8 cellular contexts compared by ENCODE assay signal in genomic region chr2:10078704-10079191, GRCh38. TPM values are rescaled to one million over a fixed set of nuclear protein-coding genes. Genes with fewer than 3 reads are reported as not detected.
DNase-seq lines count a peak whose midpoint lies in the region; ATAC-seq and TF ChIP-seq lines count a peak whose summit lies in the region.

No MANE protein-coding gene starts in this region.

- peak overlapping the region; percentile 81 for H3K4me3 Mint-ChIP-seq in activated CD4-positive, alpha-beta T cell treated with anti-CD3 and anti-CD28 coated beads, Interleukin-2, amount 10 ng/mL, durations not matched to agents 24 days and 14 days
- peak overlapping the region; percentile 75 for H3K4me3 Mint-ChIP-seq in chondrocyte (ENCODE audit: unreplicated experiment)

- H3K27me3 ChIP-seq in transverse colon: peaks cover 94% of the 10 kb centered on the region

- peaks cover 71% of the 10 kb centered on the region for H3K27me3 Mint-ChIP-seq in activated CD4-positive, alpha-beta T cell treated with anti-CD3 and anti-CD28 coated beads, Interleukin-2, amount 10 ng/mL, durations not matched to agents 24 days and 14 days
- H3K27me3 Mint-ChIP-seq in chondrocyte (ENCODE audit: low read depth): peaks cover 15% of the 10 kb centered on the region

- no peak for TF ChIP-seq EP300 in transverse colon (IDR thresholded peaks at IDR 0.05; ENCODE audit: low read depth)

- intact Hi-C loops in activated CD4-positive, alpha-beta T cell treated with anti-CD3 and anti-CD28 coated beads, Interleukin-2, amount 10 ng/mL, durations not matched to agents 24 days and 14 days (cut with micrococcal nuclease): no loop called here
- intact Hi-C loops in transverse colon (cut with DNase I; ENCODE audit: low total_unique reads): loop anchor here (1.0 kb wide), 1 partner anchor 35 kb away; the partner anchor contains the start of gene KLF11

- H3K27ac Mint-ChIP-seq in activated CD4-positive, alpha-beta T cell treated with anti-CD3 and anti-CD28 coated beads, Interleukin-2, amount 10 ng/mL, durations not matched to agents 24 days and 14 days: no peak overlapping the region
- peak overlapping the region; percentile 72 for H3K27ac Mint-ChIP-seq in chondrocyte (ENCODE audit: unreplicated experiment)

- H3K4me1 ChIP-seq in mesodermal cell (ENCODE audit: control insufficient read depth, insufficient read depth, low read length, poor library complexity, severe bottlenecking): peaks cover 4% of the 10 kb centered on the region
- H3K4me1 ChIP-seq in transverse colon: peaks cover 5 to 25% (median 15%) of the 10 kb centered on the region in 4 donors

- DNase-seq in activated CD4-positive, alpha-beta T cell treated with anti-CD3 and anti-CD28 coated beads, Interleukin-2, amount 10 ng/mL, durations not matched to agents 24 days and 14 days: no peak
- no peak for DNase-seq in activated CD4-positive, alpha-beta T cell treated with anti-CD3 and anti-CD28 coated beads, Interleukin-2, amount 50 U/mL, for 1 hour
- DNase-seq in chondrocyte (ENCODE audit: low spot score) (no peak), transverse colon (no peak), HuH-7.5 (ENCODE audit: low spot score) (no peak)
- DNase-seq in activated CD8-positive, alpha-beta memory T cell treated with anti-CD3 and anti-CD28 coated beads, Interleukin-2, amount 50 U/mL, for 48 hours: no peak

- TF ChIP-seq CTCF in chondrocyte (IDR thresholded peaks at IDR 0.05) (no peak), transverse colon (IDR thresholded peaks at IDR 0.05) (no peak)

- in situ Hi-C loops in transverse colon (cut with MboI; ENCODE audit: low pct_ligation_motif_present in 1 of 4, low pct_unique_long_range_greater_than_20kb in 1 of 4, low sequenced_read_pairs in 3 of 4): loop anchor here in 1 of 4 donors (25.0 kb wide), 1 partner anchor 584 kb away; no protein-coding TSS in a partner anchor

- H3K36me3 Mint-ChIP-seq in activated CD4-positive, alpha-beta T cell treated with anti-CD3 and anti-CD28 coated beads, Interleukin-2, amount 10 ng/mL, durations not matched to agents 24 days and 14 days (ENCODE audit: low read depth): no peaks in the 10 kb centered on the region
- H3K36me3 Mint-ChIP-seq in chondrocyte (ENCODE audit: low read depth): peaks cover 10% of the 10 kb centered on the region

- H3K27ac ChIP-seq in mesodermal cell (ENCODE audit: low read depth, low read length, severe bottlenecking): no peak overlapping the region
- H3K27ac ChIP-seq in transverse colon: peak overlapping the region; percentile 81 to 93 (median 86)

- peaks cover 23% of the 10 kb centered on the region for H3K4me1 Mint-ChIP-seq in activated CD4-positive, alpha-beta T cell treated with anti-CD3 and anti-CD28 coated beads, Interleukin-2, amount 10 ng/mL, durations not matched to agents 24 days and 14 days
- H3K4me1 Mint-ChIP-seq in chondrocyte (ENCODE audit: low read depth): peaks cover 32% of the 10 kb centered on the region

- no peak for TF ChIP-seq POLR2A in transverse colon (IDR thresholded peaks at IDR 0.05)

- ATAC-seq in HG03342 (IDR thresholded peaks at IDR 0.05; ENCODE audit: unreplicated experiment): no peak

- H3K4me3 ChIP-seq in mesodermal cell (ENCODE audit: extremely low read depth, insufficient read depth, low read length, poor library complexity, severe bottlenecking): peak overlapping the region; percentile 39
- peak overlapping the region; percentile 24 to 68 (median 50) for H3K4me3 ChIP-seq in transverse colon

- WGBS in mesodermal cell (ENCODE audit: insufficient coverage in 2 of 2), 2 experiments: 75 to 77% methylated on average over 3 to 5 of the region's 8 CpGs
- WGBS in transverse colon (ENCODE audit: low coverage in 1 of 2), 2 donors: 0 to 45% methylated on average over 1 to 8 of the region's 8 CpGs

- no peaks in the 10 kb centered on the region for H3K36me3 ChIP-seq in mesodermal cell (ENCODE audit: control insufficient read depth, insufficient read depth, low read length)
- no peaks in the 10 kb centered on the region for H3K36me3 ChIP-seq in transverse colon

- H3K9me3 Mint-ChIP-seq in activated CD4-positive, alpha-beta T cell treated with anti-CD3 and anti-CD28 coated beads, Interleukin-2, amount 10 ng/mL, durations not matched to agents 24 days and 14 days: no peaks in the 10 kb centered on the region
- no peaks in the 10 kb centered on the region for H3K9me3 Mint-ChIP-seq in chondrocyte (ENCODE audit: low read depth)

- no peaks in the 10 kb centered on the region for H3K9me3 ChIP-seq in mesodermal cell (ENCODE audit: control insufficient read depth, low read length)
- no peaks in the 10 kb centered on the region for H3K9me3 ChIP-seq in transverse colon

RNA-seq across cellular contexts. Expression of gene CYS1, which starts 1.5 kb away (rescaled TPM):
- total RNA-seq in activated CD4-positive, alpha-beta T cell treated with anti-CD3 and anti-CD28 coated beads, Interleukin-2, amount 10 ng/mL, durations not matched to agents 24 days and 14 days: 0.24 and 0.63 TPM in 2 replicates
- total RNA-seq in chondrocyte: 4.9 to 7.0 TPM (median 5.4 TPM) in 3 replicates
- 1.6 TPM for polyA plus RNA-seq in mesodermal cell (2013, experiment 1 of 2)
- 1.6 TPM for polyA plus RNA-seq in mesodermal cell (2013, experiment 2 of 2)
- total RNA-seq in transverse colon: 1 to 10 TPM; 1.1 to 7.4 (median 2.0) TPM

RNA-seq across cellular contexts. Expression of gene KLF11, which starts 35.4 kb away (rescaled TPM):
- 7.2 and 8.4 TPM in 2 replicates for total RNA-seq in activated CD4-positive, alpha-beta T cell treated with anti-CD3 and anti-CD28 coated beads, Interleukin-2, amount 10 ng/mL, durations not matched to agents 24 days and 14 days
- total RNA-seq in chondrocyte (10.7 to 16.2 TPM (median 15.2 TPM) in 3 replicates), transverse colon (10 to 100 TPM in 2 of 4 donors, 1 to 10 TPM in 2; 6.6 to 17.0 (median 10.5) TPM)
- polyA plus RNA-seq in mesodermal cell (2013, experiment 1 of 2): 18.2 TPM
- polyA plus RNA-seq in mesodermal cell (2013, experiment 2 of 2): 15.7 TPM

RNA-seq across cellular contexts. Expression of gene RRM2, which starts 43.8 kb away (rescaled TPM):
- 378 and 383 TPM in 2 replicates for total RNA-seq in activated CD4-positive, alpha-beta T cell treated with anti-CD3 and anti-CD28 coated beads, Interleukin-2, amount 10 ng/mL, durations not matched to agents 24 days and 14 days
- total RNA-seq in chondrocyte (25.7 to 48.3 TPM (median 26.0 TPM) in 3 replicates), transverse colon (10 to 100 TPM in 1 of 4 donors, 1 to 10 TPM in 2, not detected in 1; 4.0 to 12.9 (median 5.3) TPM)
- polyA plus RNA-seq in mesodermal cell (2013, experiment 1 of 2): 102 TPM
- 101 TPM for polyA plus RNA-seq in mesodermal cell (2013, experiment 2 of 2)
